In the genomic region with DNA sequence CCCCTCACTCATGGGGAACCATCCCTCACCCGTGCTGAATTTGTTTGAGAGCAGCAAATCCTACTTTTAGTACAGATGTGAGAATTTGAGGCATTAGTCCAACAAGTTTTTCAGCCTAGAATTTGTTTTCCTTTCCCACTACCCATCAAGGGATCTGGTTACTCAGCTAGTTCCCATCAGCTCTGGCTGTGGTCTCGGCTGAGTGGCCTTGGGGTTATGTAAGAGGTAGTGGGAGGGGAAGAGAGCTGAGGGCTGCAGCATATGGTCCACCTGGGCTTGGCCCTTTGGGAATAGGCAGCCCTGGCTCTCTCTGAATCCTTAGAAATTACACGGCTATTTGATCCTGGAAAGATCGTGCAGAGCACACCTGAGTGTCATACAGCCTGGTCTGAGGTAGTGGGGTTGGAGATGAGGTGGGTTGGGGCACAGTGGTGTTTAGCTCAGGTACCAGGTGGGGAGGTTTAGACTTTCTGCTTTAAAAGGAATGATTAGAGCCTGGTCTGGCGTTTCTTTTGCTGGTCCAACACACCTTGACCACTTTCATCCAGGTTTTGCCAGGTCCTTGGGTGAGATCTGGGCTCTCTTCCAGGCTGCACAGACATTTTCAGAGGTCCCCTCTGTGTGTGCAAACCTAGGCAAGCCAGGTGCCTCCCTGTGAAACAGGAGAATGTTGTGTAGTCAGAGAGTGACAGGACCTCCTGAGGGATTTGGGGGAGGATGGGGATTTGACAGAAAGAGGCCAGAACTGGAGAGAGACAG, we compare ENCODE assay signal across 16 cellular contexts. TPM values are rescaled to one million over a fixed set of nuclear protein-coding genes. Genes with fewer than 3 reads are reported as not detected.
DNase-seq lines count a peak whose midpoint lies in the region; ATAC-seq, FAIRE-seq and TF ChIP-seq lines count a peak whose summit lies in the region.
"Had no signal": no experiment of that assay in that cellular context is flagged by ENCODE, and none has a peak within 500 bp of the region (broad histone marks: within the 10 kb centered on the region; RNA-seq: fewer than 3 reads in every experiment).

No MANE protein-coding gene starts in this region.

- no peaks in the 10 kb centered on the region for H4K20me1 ChIP-seq in astrocyte (ENCODE audit: insufficient read depth, low read length)

- no peak for FAIRE-seq in astrocyte (lab: Jason Lieb, UNC)
- FAIRE-seq: small intestine had no signal

- peaks cover 4% of the 10 kb centered on the region for H3K36me3 Mint-ChIP-seq in astrocyte (ENCODE audit: low read depth, unreplicated experiment)
- no peaks in the 10 kb centered on the region for H3K36me3 Mint-ChIP-seq in neural crest cell (ENCODE audit: low read depth)
- H3K36me3 Mint-ChIP-seq: natural killer cell treated with Interleukin-12 subunit alpha and Interleukin-12 subunit beta and Interleukin-15 and Interleukin-18, amount 100 ng/mL, for 72 hours had no signal

- H3K27ac Mint-ChIP-seq in astrocyte (ENCODE audit: unreplicated experiment) (no peak overlapping the region), neural crest cell (ENCODE audit: unreplicated experiment) (peak overlapping the region; percentile 62)
- H3K27ac Mint-ChIP-seq: activated B cell treated with CpG ODN at 0.5 μM for 24 hours; natural killer cell treated with Interleukin-12 subunit alpha and Interleukin-12 subunit beta and Interleukin-15 and Interleukin-18, amount 100 ng/mL, for 72 hours had no signal

- no peak overlapping the region for H3K4me3 ChIP-seq in astrocyte (ENCODE audit: insufficient read depth, low read depth, low read length)
- H3K4me3 ChIP-seq: SJSA1, thoracic aorta had no signal

- TF ChIP-seq CTCF in astrocyte (IDR thresholded peaks at IDR 0.05; ENCODE audit: insufficient read depth, low read depth, low read length) (no peak), neural crest cell (conservative IDR thresholded peaks at IDR 0.05) (no peak)

- peaks cover 11% of the 10 kb centered on the region for H3K4me1 Mint-ChIP-seq in astrocyte (ENCODE audit: low read depth, unreplicated experiment)
- peaks cover 32% of the 10 kb centered on the region for H3K4me1 Mint-ChIP-seq in neural crest cell

- peaks cover 25% of the 10 kb centered on the region for H3K27me3 Mint-ChIP-seq in astrocyte (ENCODE audit: low read depth, unreplicated experiment)
- peaks cover 3% of the 10 kb centered on the region for H3K27me3 Mint-ChIP-seq in neural crest cell (ENCODE audit: low read depth)
- H3K27me3 Mint-ChIP-seq: activated B cell treated with CpG ODN at 0.5 μM for 24 hours; CD4-positive, alpha-beta memory T cell; natural killer cell treated with Interleukin-12 subunit alpha and Interleukin-12 subunit beta and Interleukin-15 and Interleukin-18, amount 100 ng/mL, for 72 hours had no signal

- no peaks in the 10 kb centered on the region for H3K27me3 ChIP-seq in astrocyte (ENCODE audit: insufficient read depth, low read length)
- H3K27me3 ChIP-seq: SJSA1 had no signal

- H3K27ac ChIP-seq in astrocyte (ENCODE audit: low read depth, low read length): no peak overlapping the region
- H3K27ac ChIP-seq: SJSA1, thoracic aorta had no signal

- no peak overlapping the region for H3K4me2 ChIP-seq in astrocyte (ENCODE audit: low read length)

- peak; percentile 54 for DNase-seq in GF-D8 (lab: John Stamatoyannopoulos, UW)
- DNase-seq in NCI-H2107 treated with DMSO at 0.1 percent for 48 hours (lab: John Stamatoyannopoulos, UW; ENCODE audit: unreplicated experiment): peak; percentile 97
- DNase-seq in astrocyte (ENCODE audit: low read depth): peak; percentile 12
- DNase-seq in neural crest cell (ENCODE audit: low read depth, low spot score): no peak
- no peak for DNase-seq in activated T-cell treated with anti-CD3 and anti-CD28 coated beads for 4 hours
- DNase-seq in NCI-H1436 (lab: John Stamatoyannopoulos, UW): no peak
- DNase-seq: activated B cell treated with CpG ODN at 0.5 μM for 24 hours, small intestine had no signal

- H2AFZ ChIP-seq in astrocyte (ENCODE audit: low read depth, low read length): no peak overlapping the region

- H3K9me3 Mint-ChIP-seq in astrocyte (ENCODE audit: unreplicated experiment): no peaks in the 10 kb centered on the region
- no peaks in the 10 kb centered on the region for H3K9me3 Mint-ChIP-seq in neural crest cell
- H3K9me3 Mint-ChIP-seq: activated B cell treated with CpG ODN at 0.5 μM for 24 hours; CD4-positive, alpha-beta memory T cell; natural killer cell treated with Interleukin-12 subunit alpha and Interleukin-12 subunit beta and Interleukin-15 and Interleukin-18, amount 100 ng/mL, for 72 hours had no signal

- no peak overlapping the region for H3K4me3 Mint-ChIP-seq in astrocyte (ENCODE audit: unreplicated experiment)
- H3K4me3 Mint-ChIP-seq in neural crest cell: no peak overlapping the region
- H3K4me3 Mint-ChIP-seq: activated B cell treated with CpG ODN at 0.5 μM for 24 hours; CD4-positive, alpha-beta memory T cell; natural killer cell treated with Interleukin-12 subunit alpha and Interleukin-12 subunit beta and Interleukin-15 and Interleukin-18, amount 100 ng/mL, for 72 hours had no signal

- H3K9me3 ChIP-seq in astrocyte (ENCODE audit: insufficient read depth, low read depth, low read length): no peaks in the 10 kb centered on the region
- H3K9me3 ChIP-seq: SJSA1, thoracic aorta had no signal

- ATAC-seq in GM21619 (IDR thresholded peaks at IDR 0.05; ENCODE audit: unreplicated experiment) (no peak), HG03342 (IDR thresholded peaks at IDR 0.05; ENCODE audit: unreplicated experiment) (no peak)
- ATAC-seq: left lobe of liver; natural killer cell treated with Interleukin-12 subunit alpha and Interleukin-12 subunit beta and Interleukin-15 and Interleukin-18, amount 100 ng/mL, for 72 hours had no signal

- no peaks in the 10 kb centered on the region for H3K79me2 ChIP-seq in astrocyte (ENCODE audit: insufficient read depth, low read length)

- no peaks in the 10 kb centered on the region for H3K36me3 ChIP-seq in astrocyte (ENCODE audit: insufficient read depth, low read length)

- no peak overlapping the region for H3K9ac ChIP-seq in astrocyte (ENCODE audit: low read length)

- H3K4me1 ChIP-seq in astrocyte (ENCODE audit: insufficient read depth, low read length): peaks cover 14% of the 10 kb centered on the region

RNA-seq across cellular contexts. Expression of a gene that starts 4.3 kb away (rescaled TPM):
- 4.4 and 4.6 TPM in 2 replicates for total RNA-seq in astrocyte
- 26.7 and 28.2 TPM in 2 replicates for total RNA-seq in neural crest cell

RNA-seq across cellular contexts. Expression of a gene that starts 7.7 kb away (rescaled TPM):
- total RNA-seq in astrocyte (11.8 and 13.4 TPM in 2 replicates), neural crest cell (43.7 and 46.6 TPM in 2 replicates)

RNA-seq across cellular contexts. Expression of a gene that starts 27.4 kb away (rescaled TPM):
- not detected in 2 replicates for total RNA-seq in astrocyte
- total RNA-seq in neural crest cell: 45.9 and 47.8 TPM in 2 replicates
- total RNA-seq: CD4-positive, alpha-beta memory T cell; left lobe of liver; thoracic aorta had no signal

RNA-seq across cellular contexts. Expression of a gene that starts 40.5 kb away (rescaled TPM):
- 155 and 156 TPM in 2 replicates for total RNA-seq in astrocyte
- 93.1 and 105 TPM in 2 replicates for total RNA-seq in neural crest cell

RNA-seq across cellular contexts. Expression of a gene that starts 40.8 kb away (rescaled TPM):
- total RNA-seq in astrocyte: not detected in 2 replicates
- not detected in 2 replicates for total RNA-seq in neural crest cell
- total RNA-seq: activated B cell treated with CpG ODN at 0.5 μM for 24 hours; CD4-positive, alpha-beta memory T cell; LHCN-M2; thoracic aorta had no signal

Comparison
In these comparisons a context has a peak if more than half of its experiments do, and no peak if none do; other contexts are left out.
1. DNase-seq: peak in GF-D8 (single experiment), NCI-H2107 treated with DMSO at 0.1 percent for 48 hours (single experiment) and astrocyte (single experiment); none in neural crest cell (single experiment), activated T-cell treated with anti-CD3 and anti-CD28 coated beads for 4 hours (single experiment) and NCI-H1436 (single experiment).
2. RNA of a gene that starts 27.4 kb away (total RNA-seq): 45.9 to 47.8 TPM in neural crest cell; not detected in astrocyte; every median in the first group is over 10 times any median in the second.